ENCODE assay signal across 21 cellular contexts in the genomic region with DNA sequence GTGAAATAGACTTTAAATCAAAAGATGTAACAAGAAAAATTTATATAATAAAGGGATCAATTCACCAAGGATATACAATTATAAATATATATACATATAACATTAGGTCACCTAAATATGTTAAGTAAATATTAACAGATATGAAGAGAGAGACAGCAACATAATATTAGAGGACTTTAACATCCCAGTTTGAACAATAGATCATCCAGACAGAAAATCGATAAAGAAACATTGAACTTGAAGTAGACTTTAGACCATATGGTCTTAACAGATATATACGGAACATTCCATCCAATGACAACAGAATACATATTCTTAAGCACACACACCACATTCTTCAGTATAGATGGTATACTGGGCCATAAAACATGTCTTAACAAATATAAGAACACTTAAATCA.
A peak's percentile ranks its signal among the peaks of the same experiment; 100 is the strongest.
DNase-seq lines count a peak whose midpoint lies in the region; ATAC-seq, FAIRE-seq and TF ChIP-seq lines count a peak whose summit lies in the region.
"Had no signal": no experiment of that assay in that cellular context is flagged by ENCODE, and none has a peak within 500 bp of the region (broad histone marks: within the 10 kb centered on the region; RNA-seq: fewer than 3 reads in every experiment).

No MANE protein-coding gene starts in this region.

- FAIRE-seq in HepG2 (lab: Jason Lieb, UNC) = no peak
- peak; percentile 3 for FAIRE-seq in G401.6 (lab: Jason Lieb, UNC)
- FAIRE-seq in kidney (lab: Jason Lieb, UNC) = peak; percentile 15
- FAIRE-seq: D721Med, GM12878, GM12892, GM18507 had no signal

- TF ChIP-seq CTCF in HepG2 (CRISPR knock-in tag; IDR thresholded peaks at IDR 0.05) (no peak), right lobe of liver (IDR thresholded peaks at IDR 0.05) (no peak), kidney (IDR thresholded peaks at IDR 0.05; ENCODE audit: borderline replicate concordance, extremely low read depth, insufficient read depth) (no peak), HFFc6 (IDR thresholded peaks at IDR 0.05) (no peak), Caco-2 (IDR thresholded peaks at IDR 0.05; ENCODE audit: insufficient read depth in 1 of 2, low read depth in 1 of 2, low read length in 1 of 2, severe bottlenecking in 1 of 2, unreplicated experiment in 1 of 2) (no peak)
- no peak for TF ChIP-seq CTCF in CD8-positive, alpha-beta T cell (IDR thresholded peaks at IDR 0.05)

- H3K4me3 ChIP-seq in HepG2 (replicated peaks in 1 of 3; ENCODE audit: insufficient read depth in 1 of 3, low read depth in 2 of 3, low read length in 3 of 3) = no peak overlapping the region
- H3K4me3 ChIP-seq in right lobe of liver = no peak overlapping the region
- H3K4me3 ChIP-seq in kidney (ENCODE audit: low read length in 2 of 2) = no peak overlapping the region
- H3K4me3 ChIP-seq in CD8-positive, alpha-beta T cell (ENCODE audit: low read depth, low read length) = no peak overlapping the region
- H3K4me3 ChIP-seq in Caco-2 (ENCODE audit: low read depth, low read length) = no peak overlapping the region
- H3K4me3 ChIP-seq: BLaER1, GM12878 had no signal

- H3K4me3 Mint-ChIP-seq in HFFc6 = no peak overlapping the region
- no peak overlapping the region for H3K4me3 Mint-ChIP-seq in CD8-positive, alpha-beta T cell
- no peak overlapping the region for H3K4me3 Mint-ChIP-seq in Caco-2 (ENCODE audit: unreplicated experiment)
- H3K4me3 Mint-ChIP-seq: CD14-positive monocyte; CD4-positive, alpha-beta memory T cell; CD4-positive, CD25-positive, alpha-beta regulatory T cell had no signal

- H3K27ac Mint-ChIP-seq in HFFc6 (no peak overlapping the region), Caco-2 (ENCODE audit: unreplicated experiment) (no peak overlapping the region)
- H3K27ac Mint-ChIP-seq in CD8-positive, alpha-beta T cell = no peak overlapping the region
- H3K27ac Mint-ChIP-seq: CD14-positive monocyte; CD4-positive, alpha-beta memory T cell; CD4-positive, CD25-positive, alpha-beta regulatory T cell had no signal

- WGBS in HepG2 (ENCODE audit: low lambda C conversion rate) = 12% methylated on average over 2 of the region's 2 CpGs
- 62% methylated on average over 2 of the region's 2 CpGs for WGBS in right lobe of liver (ENCODE audit: insufficient coverage, low coverage, low lambda C conversion rate, missing lambda C conversion rate)

- H3K36me3 Mint-ChIP-seq in HFFc6 (ENCODE audit: low read depth) = no peaks in the 10 kb centered on the region
- no peaks in the 10 kb centered on the region for H3K36me3 Mint-ChIP-seq in CD8-positive, alpha-beta T cell
- H3K36me3 Mint-ChIP-seq in Caco-2 (ENCODE audit: insufficient read depth, unreplicated experiment) = no peaks in the 10 kb centered on the region
- H3K36me3 Mint-ChIP-seq: CD14-positive monocyte; CD4-positive, alpha-beta memory T cell; CD4-positive, CD25-positive, alpha-beta regulatory T cell had no signal

- TF ChIP-seq EP300 in HepG2 (IDR thresholded peaks at IDR 0.05; ENCODE audit: low read depth in 2 of 2, low read length in 2 of 2) = no peak
- TF ChIP-seq EP300 in HepG2 (CRISPR knock-in tag; IDR thresholded peaks at IDR 0.05; ENCODE audit: borderline replicate concordance) = no peak

- no peak for TF ChIP-seq POLR2A in HepG2 (IDR thresholded peaks at IDR 0.05; ENCODE audit: insufficient read depth in 1 of 2, low read depth in 2 of 2, low read length in 2 of 2)
- TF ChIP-seq POLR2A in right lobe of liver (IDR thresholded peaks at IDR 0.05) = no peak

- CTCF ChIA-PET in HepG2 (lab: Yijun Ruan, JAX; ENCODE audit: low intra/inter-chr PET ratio, low total read pairs) = no interaction called here
- CTCF ChIA-PET in CD8-positive, alpha-beta T cell (lab: Charles Lee) = no interaction called here
- CTCF ChIA-PET in Caco-2 (lab: Charles Lee) = no interaction called here

- H3K4me1 Mint-ChIP-seq in HFFc6 (ENCODE audit: low read depth) (no peaks in the 10 kb centered on the region), Caco-2 (ENCODE audit: low read depth, unreplicated experiment) (no peaks in the 10 kb centered on the region)
- H3K4me1 Mint-ChIP-seq in CD8-positive, alpha-beta T cell (ENCODE audit: low read depth) = no peaks in the 10 kb centered on the region
- H3K4me1 Mint-ChIP-seq: CD14-positive monocyte; CD4-positive, alpha-beta memory T cell had no signal

- no peaks in the 10 kb centered on the region for H4K20me1 ChIP-seq in HepG2 (ENCODE audit: insufficient read depth, low read length)
- H4K20me1 ChIP-seq: BLaER1 had no signal

- H3K9me3 Mint-ChIP-seq in HFFc6 (peaks cover 19% of the 10 kb centered on the region), Caco-2 (ENCODE audit: unreplicated experiment) (peaks cover 9% of the 10 kb centered on the region)
- H3K9me3 Mint-ChIP-seq in CD8-positive, alpha-beta T cell = peaks cover 2% of the 10 kb centered on the region

- DNase-seq in HepG2 (ENCODE audit: low spot score) = peak; percentile 15
- DNase-seq in right lobe of liver = no peak
- DNase-seq in kidney = no peak
- DNase-seq in HFFc6 = no peak
- no peak for DNase-seq in CD8-positive, alpha-beta T cell
- DNase-seq in Caco-2 = no peak
- DNase-seq: ACHN; BE2C; C1 segment of cervical spinal cord; CD4-positive, alpha-beta memory T cell; CD4-positive, CD25-positive, alpha-beta regulatory T cell; DMS79 treated with DMSO at 0.1 percent for 48 hours; GDM1 had no signal

- H3K36me3 ChIP-seq in HepG2 (replicated peaks in 1 of 2; ENCODE audit: control insufficient read depth in 1 of 2, insufficient read depth in 2 of 2, low read length in 2 of 2) (no peaks in the 10 kb centered on the region), right lobe of liver (no peaks in the 10 kb centered on the region), kidney (ENCODE audit: control insufficient read depth in 1 of 2, insufficient read depth in 2 of 2, low read length in 2 of 2) (no peaks in the 10 kb centered on the region), Caco-2 (ENCODE audit: control insufficient read depth, insufficient read depth, low read length) (no peaks in the 10 kb centered on the region)
- H3K36me3 ChIP-seq in CD8-positive, alpha-beta T cell (ENCODE audit: insufficient read depth, low read length) = no peaks in the 10 kb centered on the region
- H3K36me3 ChIP-seq: BE2C, BLaER1 had no signal

- H3K79me2 ChIP-seq in HepG2 (ENCODE audit: insufficient read depth, low read length) = no peaks in the 10 kb centered on the region

- BruUV-seq in HepG2 (replicated peaks; lab: Mats Ljungman, UMichigan) (no TSS peak), Caco-2 (replicated peaks; lab: Mats Ljungman, UMichigan) (no TSS peak)

- H3K27me3 Mint-ChIP-seq in HFFc6 (ENCODE audit: insufficient read depth) (no peaks in the 10 kb centered on the region), Caco-2 (ENCODE audit: insufficient read depth, unreplicated experiment) (no peaks in the 10 kb centered on the region)
- H3K27me3 Mint-ChIP-seq in CD8-positive, alpha-beta T cell (ENCODE audit: low read depth) = no peaks in the 10 kb centered on the region
- H3K27me3 Mint-ChIP-seq: CD4-positive, alpha-beta memory T cell; CD4-positive, CD25-positive, alpha-beta regulatory T cell had no signal

- no peak overlapping the region for H2AFZ ChIP-seq in HepG2 (ENCODE audit: low read length)

- in situ Hi-C loops in HepG2 (cut with HindIII; ENCODE audit: extremely low pct_ligation_motif_present, low pct_unique_long_range_greater_than_20kb) = no loop called here

- H3K4me1 ChIP-seq in HepG2 (ENCODE audit: insufficient read depth, low read length) (no peaks in the 10 kb centered on the region), right lobe of liver (no peaks in the 10 kb centered on the region), kidney (ENCODE audit: control insufficient read depth in 1 of 2, insufficient read depth in 1 of 2, low read depth in 1 of 2, low read length in 2 of 2) (no peaks in the 10 kb centered on the region), Caco-2 (no peaks in the 10 kb centered on the region)
- no peaks in the 10 kb centered on the region for H3K4me1 ChIP-seq in CD8-positive, alpha-beta T cell (ENCODE audit: insufficient read depth, low read length)
- H3K4me1 ChIP-seq: BE2C, BLaER1 had no signal

- POLR2A ChIA-PET in HepG2 (lab: Yijun Ruan, JAX) = no interaction called here
- POLR2A ChIA-PET in CD8-positive, alpha-beta T cell (lab: Charles Lee) = no interaction called here
- POLR2A ChIA-PET in Caco-2 (lab: Charles Lee) = no interaction called here

- no peak overlapping the region for H3K9ac ChIP-seq in HepG2 (ENCODE audit: insufficient read depth, low read depth, low read length)
- no peak overlapping the region for H3K9ac ChIP-seq in kidney (ENCODE audit: low read length in 2 of 2)
- H3K9ac ChIP-seq: BLaER1 had no signal

- TF ChIP-seq RAD21 in HepG2 (CRISPR knock-in tag; IDR thresholded peaks at IDR 0.05) = no peak

- H3K27me3 ChIP-seq in HepG2 (ENCODE audit: control insufficient read depth in 1 of 2, insufficient read depth in 2 of 2, low read length in 2 of 2) (no peaks in the 10 kb centered on the region), right lobe of liver (no peaks in the 10 kb centered on the region), Caco-2 (replicated peaks; ENCODE audit: control insufficient read depth, insufficient read depth, low read length) (no peaks in the 10 kb centered on the region)
- no peaks in the 10 kb centered on the region for H3K27me3 ChIP-seq in CD8-positive, alpha-beta T cell (ENCODE audit: insufficient read depth, low read length)
- H3K27me3 ChIP-seq: BE2C, BLaER1 had no signal

- H3K27ac ChIP-seq in HepG2 (ENCODE audit: extremely low read length, insufficient read depth, low read length) = no peak overlapping the region
- no peak overlapping the region for H3K27ac ChIP-seq in right lobe of liver
- H3K27ac ChIP-seq in kidney (ENCODE audit: low read depth in 2 of 2, low read length in 2 of 2) = no peak overlapping the region
- no peak overlapping the region for H3K27ac ChIP-seq in CD8-positive, alpha-beta T cell (ENCODE audit: low read depth, low read length)
- H3K27ac ChIP-seq: 22Rv1, BLaER1 had no signal

- peaks cover 66% of the 10 kb centered on the region for H3K9me3 ChIP-seq in HepG2 (ENCODE audit: low read length)
- no peaks in the 10 kb centered on the region for H3K9me3 ChIP-seq in right lobe of liver
- H3K9me3 ChIP-seq in kidney (ENCODE audit: control insufficient read depth in 1 of 2, low read length in 2 of 2) = no peaks in the 10 kb centered on the region
- H3K9me3 ChIP-seq in CD8-positive, alpha-beta T cell (ENCODE audit: low read length) = no peaks in the 10 kb centered on the region
- no peaks in the 10 kb centered on the region for H3K9me3 ChIP-seq in Caco-2
- H3K9me3 ChIP-seq: BE2C had no signal

- intact Hi-C loops in HepG2 (cut with micrococcal nuclease; ENCODE audit: unreplicated experiment) (no loop called here), right lobe of liver (cut with DNase I) (no loop called here), kidney (cut with DNase I) (no loop called here), Caco-2 (cut with micrococcal nuclease; ENCODE audit: unreplicated experiment) (no loop called here)
- intact Hi-C loops in CD8-positive, alpha-beta T cell (cut with DNase I, micrococcal nuclease) = no loop called here

- no peak overlapping the region for H3K4me2 ChIP-seq in HepG2 (ENCODE audit: low read depth, low read length)
- H3K4me2 ChIP-seq: BLaER1 had no signal

- ATAC-seq in HepG2 = no peak
- ATAC-seq in right lobe of liver = no peak
- ATAC-seq in CD8-positive, alpha-beta T cell = no peak
- ATAC-seq: GM12878 had no signal

TF ChIP-seq in HepG2, 621 proteins besides CTCF, POLR2A, EP300 and RAD21 (continues in another document):
- no peak for TF ChIP-seq FLYWCH1 (CRISPR knock-in tag; IDR thresholded peaks at IDR 0.05)
- peak; percentile 84; the same call in 1 of the 2 replicates for TF ChIP-seq ONECUT2 (CRISPR knock-in tag; IDR thresholded peaks at IDR 0.05)
